Comparison of ENCODE assay signal across 15 cellular contexts in genomic region chr9:5953743-5954707, GRCh38.
A peak's percentile ranks its signal among the peaks of the same experiment; 100 is the strongest.
DNase-seq lines count a peak whose midpoint lies in the region; FAIRE-seq and TF ChIP-seq lines count a peak whose summit lies in the region.
"Had no signal": no experiment of that assay in that cellular context is flagged by ENCODE, and none has a peak within 500 bp of the region (broad histone marks: within the 10 kb centered on the region; RNA-seq: fewer than 3 reads in every experiment).

No MANE protein-coding gene starts in this region.

- peak; percentile 31 for FAIRE-seq in endothelial cell of umbilical vein (lab: Jason Lieb, UNC)

- H3K4me2 ChIP-seq in endothelial cell of umbilical vein (ENCODE audit: insufficient read depth, low read length), result no peak overlapping the region

- H3K27ac ChIP-seq in endothelial cell of umbilical vein (ENCODE audit: insufficient read depth, low read depth, low read length), result no peak overlapping the region

- H3K9me3 ChIP-seq in endothelial cell of umbilical vein (replicated peaks; ENCODE audit: control insufficient read depth, insufficient read depth, low read length), result no peaks in the 10 kb centered on the region

- dilution Hi-C loops in endothelial cell of umbilical vein (cut with MboI; ENCODE audit: extremely low pct_ligation_motif_present, low sequenced_read_pairs), result no loop called here

- no peak for TF ChIP-seq POLR2A in endothelial cell of umbilical vein (IDR thresholded peaks at IDR 0.05; ENCODE audit: low read depth, low read length)

- no peaks in the 10 kb centered on the region for H4K20me1 ChIP-seq in endothelial cell of umbilical vein (replicated peaks; ENCODE audit: control insufficient read depth, extremely low read depth, insufficient read depth, low read length)

- intact Hi-C loops in endothelial cell of umbilical vein (cut with micrococcal nuclease), result no loop called here

- POLR2A ChIA-PET in endothelial cell of umbilical vein (lab: Charles Lee), result no interaction called here

- no peak overlapping the region for H2AFZ ChIP-seq in endothelial cell of umbilical vein (ENCODE audit: low read depth, low read length)

- no peaks in the 10 kb centered on the region for H3K27me3 ChIP-seq in endothelial cell of umbilical vein (ENCODE audit: control insufficient read depth in 2 of 2, insufficient read depth in 2 of 2, low read length in 2 of 2)

- no peaks in the 10 kb centered on the region for H3K36me3 ChIP-seq in endothelial cell of umbilical vein (ENCODE audit: control insufficient read depth in 2 of 2, extremely low read depth in 1 of 2, insufficient read depth in 2 of 2, low read length in 2 of 2)

- no peak overlapping the region for H3K4me3 ChIP-seq in endothelial cell of umbilical vein (replicated peaks in 1 of 3; ENCODE audit: insufficient read depth in 1 of 3, low read depth in 1 of 3, low read length in 3 of 3)
- H3K4me3 ChIP-seq: lung had no signal

- DNase-seq in NCI-H2196 (lab: John Stamatoyannopoulos, UW; ENCODE audit: unreplicated experiment) (peak; percentile 40), NCI-H2196 treated with DMSO at 0.1 percent for 48 hours (lab: John Stamatoyannopoulos, UW; ENCODE audit: unreplicated experiment) (no peak), NCI-H69 (lab: John Stamatoyannopoulos, UW) (peak; percentile 32), endothelial cell of umbilical vein (ENCODE audit: low read depth, low spot score) (no peak), putamen (ENCODE audit: low spot score) (peak; percentile 4), dedifferentiated amniotic fluid mesenchymal stem cell (ENCODE audit: extremely low spot score) (no peak), KBM-7 (no peak), NCI-H510A (lab: John Stamatoyannopoulos, UW) (no peak)
- DNase-seq: activated CD8-positive, alpha-beta memory T cell treated with anti-CD3 and anti-CD28 coated beads, Interleukin-2, amount 50 U/mL, for 48 hours; activated naive CD8-positive, alpha-beta T cell treated with anti-CD3 and anti-CD28 coated beads for 36 hours; CD4-positive, alpha-beta T cell; HCEC 1CT; hypothalamus; NCI-H2081 treated with DMSO at 0.1 percent for 48 hours had no signal

- H3K79me2 ChIP-seq in endothelial cell of umbilical vein (ENCODE audit: control insufficient read depth, insufficient read depth, low read length), result no peaks in the 10 kb centered on the region

- no peaks in the 10 kb centered on the region for H3K9me1 ChIP-seq in endothelial cell of umbilical vein (replicated peaks; ENCODE audit: control insufficient read depth, extremely low read depth, insufficient read depth, low read length)

- H3K4me1 ChIP-seq in endothelial cell of umbilical vein (ENCODE audit: control insufficient read depth, extremely low read depth, insufficient read depth, low read length), result peaks cover 4% of the 10 kb centered on the region

- no peak for TF ChIP-seq CTCF in endothelial cell of umbilical vein (IDR thresholded peaks at IDR 0.05; ENCODE audit: extremely low read depth in 1 of 2, insufficient read depth in 1 of 2, low read depth in 1 of 2, low read length in 2 of 2)

- BruUV-seq in endothelial cell of umbilical vein (replicated peaks; lab: Mats Ljungman, UMichigan), result no TSS peak

- no peak overlapping the region for H3K9ac ChIP-seq in endothelial cell of umbilical vein (replicated peaks; ENCODE audit: extremely low read depth, insufficient read depth, low read length)

- in situ Hi-C loops in KBM-7 (cut with MboI; ENCODE audit: low pct_unique_long_range_greater_than_20kb, low sequenced_read_pairs), result no loop called here

- CTCF ChIA-PET in endothelial cell of umbilical vein (lab: Charles Lee), result interaction anchor here (1.0 to 1.4 kb wide), 2 partner anchors 35 to 100 kb away, joined by 3 read pairs; no protein-coding TSS in a partner anchor

TF ChIP-seq in endothelial cell of umbilical vein, 7 proteins besides CTCF, POLR2A, EP300 and RAD21:
- no peak for TF ChIP-seq MAX (IDR thresholded peaks at IDR 0.05; ENCODE audit: insufficient read depth, insufficient read length)
- no peak for TF ChIP-seq EZH2 (IDR thresholded peaks at IDR 0.05; ENCODE audit: borderline replicate concordance, low read depth, low read length, severe bottlenecking)
- TF ChIP-seq MYC (IDR thresholded peaks at IDR 0.05; ENCODE audit: low read depth, low read length), result no peak
- no peak for TF ChIP-seq JUN (IDR thresholded peaks at IDR 0.05; ENCODE audit: borderline replicate concordance, insufficient read depth, insufficient read length, low read depth)

Comparison
In these comparisons a context has a peak if more than half of its experiments do, and no peak if none do; other contexts are left out.
1. DNase-seq: peak in NCI-H2196 (single experiment), NCI-H69 (single experiment) and putamen (single experiment); none in NCI-H2196 treated with DMSO at 0.1 percent for 48 hours (single experiment), endothelial cell of umbilical vein (single experiment), dedifferentiated amniotic fluid mesenchymal stem cell (single experiment), KBM-7 (single experiment) and NCI-H510A (single experiment).